ENCODE assay signal across 13 cellular contexts in genomic region chr4:26067035-26067434, GRCh38.
"Had no signal": no experiment of that assay in that cellular context is flagged by ENCODE, and none has a peak within 500 bp of the region (broad histone marks: within the 10 kb centered on the region; RNA-seq: fewer than 3 reads in every experiment).

No MANE protein-coding gene starts in this region.

- ATAC-seq: activated CD4-positive, alpha-beta T cell treated with anti-CD3 and anti-CD28 coated beads for 36 hours; activated T-cell treated with anti-CD3 and anti-CD28 coated beads, Interleukin-2, amount 50 U/mL, for 72 hours; left lobe of liver; natural killer cell; right cardiac atrium had no signal

- DNase-seq: activated CD4-positive, alpha-beta memory T cell treated with anti-CD3 and anti-CD28 coated beads, Interleukin-2, amount 10 ng/mL, durations not matched to agents 7 days and 5 days; activated CD4-positive, alpha-beta T cell treated with anti-CD3 and anti-CD28 coated beads for 36 hours; activated CD8-positive, alpha-beta memory T cell treated with anti-CD3 and anti-CD28 coated beads, Interleukin-2, amount 50 U/mL, for 4 hours; activated naive CD8-positive, alpha-beta T cell treated with anti-CD3 and anti-CD28 coated beads, Interleukin-2, amount 10 ng/mL, durations not matched to agents 7 days and 5 days; activated T-cell treated with anti-CD3 and anti-CD28 coated beads, Interleukin-2, amount 50 U/mL, for 72 hours; aorta; dorsolateral prefrontal cortex; esophagus squamous epithelium; foreskin fibroblast; head of caudate nucleus; natural killer cell; right cardiac atrium had no signal

- H3K4me1 ChIP-seq: esophagus squamous epithelium had no signal

- H3K27me3 ChIP-seq: dorsolateral prefrontal cortex had no signal

- H3K27ac ChIP-seq: dorsolateral prefrontal cortex, esophagus squamous epithelium had no signal
